8 cellular contexts compared by ENCODE assay signal in genomic region chr19:16628183-16628983, GRCh38. TPM values are rescaled to one million over a fixed set of nuclear protein-coding genes. Genes with fewer than 3 reads are reported as not detected.
DNase-seq lines count a peak whose midpoint lies in the region; ATAC-seq and TF ChIP-seq lines count a peak whose summit lies in the region.

MED26 (minus strand) TSS chr19:16628204; CDS start chr19:16627943, 261 bp downstream.

- peak within 1 kb of the TSS; percentile 98 for H3K9ac ChIP-seq in OCI-LY1 (ENCODE audit: low read length)

- H2AFZ ChIP-seq in OCI-LY1 (ENCODE audit: low read length), result no peak within 1 kb of the TSS

- no peaks in the 10 kb centered on the region for H4K20me1 ChIP-seq in OCI-LY1 (ENCODE audit: insufficient read depth, low read length)

- no peaks in the 10 kb centered on the region for H3K9me2 ChIP-seq in OCI-LY1 (ENCODE audit: low read depth, low read length)

- no peak for TF ChIP-seq CTCF in OCI-LY1 (IDR thresholded peaks at IDR 0.05; ENCODE audit: low read length)
- no peak for TF ChIP-seq CTCF in epithelial cell of esophagus (IDR thresholded peaks at IDR 0.05; ENCODE audit: insufficient read depth, low read depth, low read length, missing control alignments)
- peak; percentile 13 for TF ChIP-seq CTCF in mucosa of descending colon (IDR thresholded peaks at IDR 0.05)

- no peaks in the 10 kb centered on the region for H3K9me3 ChIP-seq in OCI-LY1 (ENCODE audit: low read length)
- H3K9me3 ChIP-seq in mucosa of descending colon, result no peaks in the 10 kb centered on the region

- H3K4me1 ChIP-seq in OCI-LY1 (ENCODE audit: insufficient read depth, low read length, severe bottlenecking) (peaks cover 55% of the 10 kb centered on the region), mucosa of descending colon (ENCODE audit: low read depth) (peaks cover 27% of the 10 kb centered on the region)

- peaks cover 8% of the 10 kb centered on the region for H3F3A ChIP-seq in OCI-LY1 (ENCODE audit: insufficient read depth, low read length)

- intact Hi-C loops in mucosa of descending colon (cut with DNase I, micrococcal nuclease), result no loop called here

- no peaks in the 10 kb centered on the region for H3K27me3 ChIP-seq in OCI-LY1 (ENCODE audit: insufficient read depth, low read length)

- H3K27ac ChIP-seq in OCI-LY1 (ENCODE audit: low read depth, low read length, poor library complexity, severe bottlenecking), result peak within 1 kb of the TSS; percentile 98

- peak within 1 kb of the TSS; percentile 98 for H3K4me3 ChIP-seq in OCI-LY1 (ENCODE audit: low read depth, low read length, poor library complexity, severe bottlenecking)
- H3K4me3 ChIP-seq in epithelial cell of esophagus (ENCODE audit: low read length), result peak within 1 kb of the TSS; percentile 98
- peak within 1 kb of the TSS; percentile 61 for H3K4me3 ChIP-seq in mucosa of descending colon

- H3K36me3 ChIP-seq in OCI-LY1 (ENCODE audit: insufficient read depth, low read length) (peaks cover 45% of the 10 kb centered on the region), mucosa of descending colon (ENCODE audit: low read depth) (no peaks in the 10 kb centered on the region)

- ATAC-seq in GM21515 (IDR thresholded peaks at IDR 0.05; ENCODE audit: unreplicated experiment) (peak; percentile 81), mucosa of descending colon (peak; percentile 96)

- DNase-seq in DMS 273 (lab: John Stamatoyannopoulos, UW; ENCODE audit: unreplicated experiment), result peak; percentile 98
- DNase-seq in HuH-7 (ENCODE audit: low spot score), result peak; percentile 89
- DNase-seq in activated T-cell treated with anti-CD3 and anti-CD28 coated beads for 1 hour (ENCODE audit: low read depth), result peak; percentile 95
- DNase-seq in epithelial cell of esophagus (ENCODE audit: low read depth), result peak; percentile 92
- DNase-seq in mucosa of descending colon, result peak; percentile 98 to 99 (median 99)
- DNase-seq in stimulated activated CD8-positive, alpha-beta memory T cell treated with anti-CD3 and anti-CD28 coated beads, Interleukin-4, amount 100 ng/mL, for 1 hour (ENCODE audit: low read depth in 2 of 2, low spot score in 1 of 2), result peak; percentile 93

- H3K79me2 ChIP-seq in OCI-LY1 (ENCODE audit: insufficient read depth, low read length), result peaks cover 45% of the 10 kb centered on the region

- peak within 1 kb of the TSS; percentile 84 for H3K4me2 ChIP-seq in OCI-LY1 (ENCODE audit: low read length)

RNA-seq across cellular contexts. Expression of gene MED26, which starts in this region (rescaled TPM):
- total RNA-seq in mucosa of descending colon, result 10 to 100 TPM; 10.8 to 12.0 (median 11.2) TPM

Comparison
In these comparisons a context has a peak if more than half of its experiments do, and no peak if none do; other contexts are left out.
1. Peak in every context shown above with its lines: DNase-seq, ATAC-seq, H3K4me3 ChIP-seq and H3K27ac ChIP-seq.